In the genomic region with DNA sequence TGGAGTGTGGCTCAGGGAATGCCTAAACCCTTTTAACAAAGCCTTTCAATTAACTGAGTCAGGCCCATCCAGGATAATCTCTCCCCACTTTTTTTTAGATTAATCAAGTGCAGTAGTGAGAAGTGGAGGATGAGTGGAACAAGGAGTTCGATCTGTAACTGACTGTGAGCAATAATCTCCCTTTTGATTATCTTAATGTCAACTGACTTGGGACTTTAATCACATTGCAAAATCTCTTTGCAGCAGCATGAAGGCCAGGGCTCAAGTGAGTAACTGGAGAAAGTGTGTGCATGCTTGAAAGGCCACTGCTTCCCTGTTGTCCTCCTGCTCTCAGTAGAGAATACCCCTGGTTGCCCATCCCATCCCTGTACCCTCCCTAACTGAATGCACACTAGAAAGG, we compare ENCODE assay signal across 17 cellular contexts. TPM values are rescaled to one million over a fixed set of nuclear protein-coding genes. Genes with fewer than 3 reads are reported as not detected.
DNase-seq lines count a peak whose midpoint lies in the region; ATAC-seq and TF ChIP-seq lines count a peak whose summit lies in the region.
"Had no signal": no experiment of that assay in that cellular context is flagged by ENCODE, and none has a peak within 500 bp of the region (broad histone marks: within the 10 kb centered on the region; RNA-seq: fewer than 3 reads in every experiment).

No MANE protein-coding gene starts in this region.

- DNase-seq in activated CD8-positive, alpha-beta memory T cell treated with anti-CD3 and anti-CD28 coated beads, Interleukin-2, amount 50 U/mL, for 48 hours, result peak; percentile 13
- no peak for DNase-seq in activated CD8-positive, alpha-beta memory T cell treated with anti-CD3 and anti-CD28 coated beads, Interleukin-2, amount 50 U/mL, for 4 hours
- DNase-seq in endodermal cell, result no peak
- peak; percentile 7 for DNase-seq in lung (ENCODE audit: low spot score)
- DNase-seq in upper lobe of left lung, result no peak
- no peak for DNase-seq in CD1c-positive myeloid dendritic cell (ENCODE audit: extremely low spot score)
- no peak for DNase-seq in CD8-positive, alpha-beta T cell
- DNase-seq: C1 segment of cervical spinal cord; CD4-positive, CD25-positive, alpha-beta regulatory T cell; CD8-positive, alpha-beta memory T cell; DMS 273 treated with DMSO at 0.1 percent for 48 hours; DMS53; DMS79 treated with DMSO at 0.1 percent for 48 hours; GF-D8; H9 had no signal

- no peak for TF ChIP-seq EP300 in upper lobe of left lung (IDR thresholded peaks at IDR 0.05)

- H3K36me3 Mint-ChIP-seq in endodermal cell (ENCODE audit: low read depth), result peaks cover 5% of the 10 kb centered on the region
- H3K36me3 Mint-ChIP-seq in CD8-positive, alpha-beta T cell, result no peaks in the 10 kb centered on the region
- H3K36me3 Mint-ChIP-seq: CD4-positive, CD25-positive, alpha-beta regulatory T cell had no signal

- WGBS in endodermal cell (ENCODE audit: insufficient coverage in 1 of 2, insufficient read length in 1 of 2), 2 experiments, result 100% methylated on average over 1 of the region's 1 CpG; no CpG with 5 or more reads in 1 of the 2 experiments
- WGBS in lung, 2 donors, result 68 to 97% methylated on average over 1 of the region's 1 CpG
- 50 to 88% methylated on average over 1 of the region's 1 CpG for WGBS in upper lobe of left lung, 2 donors

- H3K9me3 Mint-ChIP-seq in endodermal cell, result peaks cover 36% of the 10 kb centered on the region
- H3K9me3 Mint-ChIP-seq in CD8-positive, alpha-beta T cell, result peaks cover 6% of the 10 kb centered on the region

- no peak overlapping the region for H3K4me3 Mint-ChIP-seq in endodermal cell
- H3K4me3 Mint-ChIP-seq in CD8-positive, alpha-beta T cell, result no peak overlapping the region
- H3K4me3 Mint-ChIP-seq: CD4-positive, CD25-positive, alpha-beta regulatory T cell; CD8-positive, alpha-beta memory T cell; GM23338; H9 had no signal

- TF ChIP-seq CTCF in endodermal cell (conservative IDR thresholded peaks at IDR 0.05), result no peak
- no peak for TF ChIP-seq CTCF in lung (IDR thresholded peaks at IDR 0.05; ENCODE audit: control extremely low read depth, extremely low read depth)
- TF ChIP-seq CTCF in upper lobe of left lung (IDR thresholded peaks at IDR 0.05), result no peak
- no peak for TF ChIP-seq CTCF in CD8-positive, alpha-beta T cell (IDR thresholded peaks at IDR 0.05)

- CTCF ChIA-PET in CD8-positive, alpha-beta T cell (lab: Charles Lee), result no interaction called here

- H3K9ac ChIP-seq in endodermal cell (ENCODE audit: extremely low read depth, low read length, poor library complexity, severe bottlenecking), result no peak overlapping the region

- peaks cover 30% of the 10 kb centered on the region for H3K9me3 ChIP-seq in endodermal cell (ENCODE audit: control insufficient read depth, low read length)
- H3K9me3 ChIP-seq in lung (ENCODE audit: control insufficient read depth in 2 of 2, insufficient read depth in 1 of 2, low read length in 1 of 2), result peaks cover 0 to 5% of the 10 kb centered on the region in 2 donors
- peaks cover 0 to 8% (median 4%) of the 10 kb centered on the region in 4 donors for H3K9me3 ChIP-seq in upper lobe of left lung
- no peaks in the 10 kb centered on the region for H3K9me3 ChIP-seq in CD8-positive, alpha-beta T cell (ENCODE audit: low read length)

- H3K4me3 ChIP-seq in endodermal cell (ENCODE audit: low read length), result peak overlapping the region; percentile 30
- no peak overlapping the region for H3K4me3 ChIP-seq in lung
- H3K4me3 ChIP-seq in upper lobe of left lung, result no peak overlapping the region
- H3K4me3 ChIP-seq in CD8-positive, alpha-beta T cell (ENCODE audit: low read depth, low read length), result no peak overlapping the region
- H3K4me3 ChIP-seq: GM23338 had no signal

- POLR2A ChIA-PET in CD8-positive, alpha-beta T cell (lab: Charles Lee), result no interaction called here

- H3K36me3 ChIP-seq in endodermal cell (ENCODE audit: control insufficient read depth, insufficient read depth, low read length) (peaks cover 3% of the 10 kb centered on the region), lung (ENCODE audit: control insufficient read depth in 2 of 2, insufficient read depth in 2 of 2, low read length in 2 of 2) (no peaks in the 10 kb centered on the region), upper lobe of left lung (no peaks in the 10 kb centered on the region)
- H3K36me3 ChIP-seq in CD8-positive, alpha-beta T cell (ENCODE audit: insufficient read depth, low read length), result no peaks in the 10 kb centered on the region

- H3K4me1 Mint-ChIP-seq in endodermal cell, result peaks cover 2% of the 10 kb centered on the region
- H3K4me1 Mint-ChIP-seq in CD8-positive, alpha-beta T cell (ENCODE audit: low read depth), result no peaks in the 10 kb centered on the region
- H3K4me1 Mint-ChIP-seq: CD4-positive, CD25-positive, alpha-beta regulatory T cell; CD8-positive, alpha-beta memory T cell had no signal

- no peak for ATAC-seq in lung (ENCODE audit: insufficient read depth, low FRiP score)
- no peak for ATAC-seq in upper lobe of left lung (ENCODE audit: low FRiP score in 2 of 2)
- ATAC-seq in CD8-positive, alpha-beta T cell, result no peak
- ATAC-seq: GM23338, HCT116 had no signal

- no peak for TF ChIP-seq POLR2A in upper lobe of left lung (IDR thresholded peaks at IDR 0.05)

- H3K27ac ChIP-seq in endodermal cell (ENCODE audit: low read depth, low read length) (no peak overlapping the region), lung (ENCODE audit: low read depth in 1 of 2, low read length in 1 of 2) (no peak overlapping the region), upper lobe of left lung (no peak overlapping the region)
- no peak overlapping the region for H3K27ac ChIP-seq in CD8-positive, alpha-beta T cell (ENCODE audit: low read depth, low read length)

- H3K27me3 Mint-ChIP-seq in endodermal cell (ENCODE audit: insufficient read depth), result no peaks in the 10 kb centered on the region
- H3K27me3 Mint-ChIP-seq in CD8-positive, alpha-beta T cell (ENCODE audit: low read depth), result peaks cover 7% of the 10 kb centered on the region

- intact Hi-C loops in CD8-positive, alpha-beta T cell (cut with DNase I, micrococcal nuclease), result no loop called here

- H3K27me3 ChIP-seq in endodermal cell (ENCODE audit: control insufficient read depth, insufficient read depth, low read length, poor library complexity, severe bottlenecking) (no peaks in the 10 kb centered on the region), lung (ENCODE audit: control insufficient read depth, insufficient read depth) (no peaks in the 10 kb centered on the region), upper lobe of left lung (no peaks in the 10 kb centered on the region)
- no peaks in the 10 kb centered on the region for H3K27me3 ChIP-seq in CD8-positive, alpha-beta T cell (ENCODE audit: insufficient read depth, low read length)

- H3K27ac Mint-ChIP-seq in endodermal cell, result no peak overlapping the region
- H3K27ac Mint-ChIP-seq in CD8-positive, alpha-beta T cell, result no peak overlapping the region
- H3K27ac Mint-ChIP-seq: CD4-positive, CD25-positive, alpha-beta regulatory T cell; CD8-positive, alpha-beta memory T cell; GM23338; H9 had no signal

- H3K4me1 ChIP-seq in endodermal cell (ENCODE audit: control insufficient read depth, insufficient read depth, low read length) (no peaks in the 10 kb centered on the region), lung (ENCODE audit: control insufficient read depth in 2 of 2, insufficient read depth in 2 of 2, low read length in 2 of 2) (peaks cover 6 to 8% of the 10 kb centered on the region in 2 donors), upper lobe of left lung (peaks cover 12 to 17% (median 15%) of the 10 kb centered on the region in 4 donors)
- no peaks in the 10 kb centered on the region for H3K4me1 ChIP-seq in CD8-positive, alpha-beta T cell (ENCODE audit: insufficient read depth, low read length)

RNA-seq across cellular contexts. Expression of a gene that starts 32.1 kb away (rescaled TPM):
- total RNA-seq in endodermal cell (100 to 1,000 TPM in 1 of 2 donors, 10 to 100 TPM in 1; 93.0 to 106 TPM), lung (10 to 100 TPM; 27.1 to 37.7 TPM), upper lobe of left lung (10 to 100 TPM; 24.0 to 96.8 (median 37.0) TPM)
- polyA plus RNA-seq in endodermal cell (2013, experiment 1 of 2), result 81.5 TPM
- polyA plus RNA-seq in endodermal cell (2013, experiment 2 of 2), result 79.0 TPM
- 10 to 100 TPM; 15.1 to 31.0 TPM for polyA plus RNA-seq in lung
- 1 to 10 TPM; 6.3 to 7.7 TPM for total RNA-seq in CD8-positive, alpha-beta T cell

Comparison
In these comparisons a context has a peak if more than half of its experiments do, and no peak if none do; other contexts are left out.
1. DNase-seq: peak in activated CD8-positive, alpha-beta memory T cell treated with anti-CD3 and anti-CD28 coated beads, Interleukin-2, amount 50 U/mL, for 48 hours (single experiment) and lung (single experiment); none in activated CD8-positive, alpha-beta memory T cell treated with anti-CD3 and anti-CD28 coated beads, Interleukin-2, amount 50 U/mL, for 4 hours (single experiment), endodermal cell (single experiment), upper lobe of left lung (0 of 2), CD1c-positive myeloid dendritic cell (single experiment) and CD8-positive, alpha-beta T cell (0 of 7).